In the genomic region with DNA sequence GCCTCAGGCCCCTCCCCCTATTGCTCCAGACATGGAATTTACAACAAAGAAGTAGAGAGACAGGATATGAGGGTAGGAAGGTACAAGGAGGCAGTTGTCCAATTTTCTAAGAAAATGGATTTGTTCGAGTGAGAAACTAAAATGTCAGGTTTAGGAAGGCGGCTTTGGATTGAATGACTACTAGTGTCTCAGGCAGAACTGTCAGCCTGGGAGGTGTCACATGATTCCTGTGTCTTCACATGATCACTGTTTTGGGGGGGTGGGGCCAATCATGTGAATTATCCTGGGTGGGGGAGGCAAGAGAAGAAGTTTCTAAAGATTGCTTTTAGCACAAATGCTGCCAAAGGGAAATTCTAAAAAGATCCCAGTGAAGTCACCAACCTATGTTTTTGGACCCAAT, we compare ENCODE assay signal across 12 cellular contexts. TPM values are rescaled to one million over a fixed set of nuclear protein-coding genes. Genes with fewer than 3 reads are reported as not detected.
A peak's percentile ranks its signal among the peaks of the same experiment; 100 is the strongest.
DNase-seq lines count a peak whose midpoint lies in the region; ATAC-seq and TF ChIP-seq lines count a peak whose summit lies in the region.
"Had no signal": no experiment of that assay in that cellular context is flagged by ENCODE, and none has a peak within 500 bp of the region (broad histone marks: within the 10 kb centered on the region; RNA-seq: fewer than 3 reads in every experiment).

No MANE protein-coding gene starts in this region.

- no peaks in the 10 kb centered on the region for H3K27me3 ChIP-seq in adipocyte (replicated peaks; ENCODE audit: control insufficient read depth, insufficient read depth, low read length)

- no peak for ATAC-seq in HG03565 (IDR thresholded peaks at IDR 0.05; ENCODE audit: unreplicated experiment)

- peak overlapping the region; percentile 22; the same call in 1 of the 2 replicates for H3K27ac Mint-ChIP-seq in HFFc6
- H3K27ac Mint-ChIP-seq in mesothelial cell of epicardium, result no peak overlapping the region
- H3K27ac Mint-ChIP-seq: T-helper 1 cell treated with Interleukin-12 subunit alpha and Interleukin-12 subunit beta and Interleukin-4 antibody, amounts not matched to agents 30 μg/mL and 1 μg/mL, for 36 hours had no signal

- no peaks in the 10 kb centered on the region for H3K9me3 ChIP-seq in adipocyte (ENCODE audit: control insufficient read depth, low read length)
- H3K9me3 ChIP-seq: HAP-1 had no signal

- H3K4me1 Mint-ChIP-seq in HFFc6 (ENCODE audit: low read depth) (peaks cover 38% of the 10 kb centered on the region), mesothelial cell of epicardium (peaks cover 23% of the 10 kb centered on the region)

- peaks cover 50% of the 10 kb centered on the region for H3K4me1 ChIP-seq in adipocyte (ENCODE audit: control insufficient read depth, insufficient read depth, low read length)

- no peaks in the 10 kb centered on the region for H3K36me3 ChIP-seq in adipocyte (ENCODE audit: control insufficient read depth, insufficient read depth, low read length, severe bottlenecking)
- H3K36me3 ChIP-seq: HAP-1 had no signal

- H3K4me3 Mint-ChIP-seq in HFFc6 (no peak overlapping the region), mesothelial cell of epicardium (no peak overlapping the region)
- H3K4me3 Mint-ChIP-seq: T-helper 1 cell treated with Interleukin-12 subunit alpha and Interleukin-12 subunit beta and Interleukin-4 antibody, amounts not matched to agents 30 μg/mL and 1 μg/mL, for 36 hours had no signal

- no peaks in the 10 kb centered on the region for H3K27me3 Mint-ChIP-seq in HFFc6 (ENCODE audit: insufficient read depth)
- peaks cover 29% of the 10 kb centered on the region for H3K27me3 Mint-ChIP-seq in mesothelial cell of epicardium (ENCODE audit: low read depth)

- no peak overlapping the region for H3K4me3 ChIP-seq in adipocyte (ENCODE audit: low read length)
- H3K4me3 ChIP-seq: HAP-1 had no signal

- peak overlapping the region; percentile 83 for H3K27ac ChIP-seq in substantia nigra (ENCODE audit: low read depth, low read length, poor library complexity, severe bottlenecking)

- DNase-seq in HFFc6, result no peak
- peak; percentile 25 for DNase-seq in adipocyte (ENCODE audit: low read depth)
- peak; percentile 35 to 57 for DNase-seq in hippocampal formation (lab: John Stamatoyannopoulos, UW)
- DNase-seq in substantia nigra (lab: John Stamatoyannopoulos, UW), result peak in 24 of 49 donors; percentile 18 to 62 (median 34)
- DNase-seq in NCI-H2171 treated with DMSO at 0.1 percent for 48 hours (lab: John Stamatoyannopoulos, UW), result no peak
- DNase-seq in kidney tubule cell (ENCODE audit: low spot score), result no peak
- no peak for DNase-seq in mesothelial cell of epicardium (ENCODE audit: low spot score in 2 of 2, unreplicated experiment in 2 of 2)
- DNase-seq: activated gamma-delta T cell treated with Interleukin-2 at 50 U/mL for 16 hours; stimulated activated CD4-positive, alpha-beta T cell treated with anti-CD3 and anti-CD28 coated beads, Interleukin-2, amount 100 ng/mL, for 24 hours had no signal

- TF ChIP-seq CTCF in HFFc6 (IDR thresholded peaks at IDR 0.05) (no peak), mesothelial cell of epicardium (IDR thresholded peaks at IDR 0.05; ENCODE audit: unreplicated experiment) (no peak)

- H3K9me3 Mint-ChIP-seq in HFFc6 (no peaks in the 10 kb centered on the region), mesothelial cell of epicardium (no peaks in the 10 kb centered on the region)
- H3K9me3 Mint-ChIP-seq: T-helper 1 cell treated with Interleukin-12 subunit alpha and Interleukin-12 subunit beta and Interleukin-4 antibody, amounts not matched to agents 30 μg/mL and 1 μg/mL, for 36 hours had no signal

- H3K36me3 Mint-ChIP-seq in HFFc6 (ENCODE audit: low read depth) (no peaks in the 10 kb centered on the region; the same call in 1 of the 2 replicates), mesothelial cell of epicardium (no peaks in the 10 kb centered on the region)

- H3K9ac ChIP-seq in adipocyte (ENCODE audit: low read length), result peak overlapping the region; percentile 22

RNA-seq across cellular contexts. Expression of a gene that starts 2.3 kb away (rescaled TPM):
- total RNA-seq in HFFc6 (2021; fragmentation: NEBNext Ultra II Directional; extraction: Animal tissue kit (Norgen Biotek cat#: 25700)), result 10 to 100 TPM; 44.0 to 66.2 (median 47.5) TPM
- total RNA-seq in mesothelial cell of epicardium, result 6.1 to 6.8 TPM (median 6.4 TPM) in 3 replicates

Comparison
In these comparisons a context has a peak if more than half of its experiments do, and no peak if none do; other contexts are left out.
1. DNase-seq: peak in adipocyte (single experiment) and hippocampal formation (2 of 2); none in HFFc6 (single experiment), NCI-H2171 treated with DMSO at 0.1 percent for 48 hours (single experiment), kidney tubule cell (single experiment) and mesothelial cell of epicardium (0 of 2).